8 cellular contexts compared by ENCODE assay signal in genomic region chr12:55931780-55932545, GRCh38. TPM values are rescaled to one million over a fixed set of nuclear protein-coding genes. Genes with fewer than 3 reads are reported as not detected.
DNase-seq lines count a peak whose midpoint lies in the region; ATAC-seq, FAIRE-seq and TF ChIP-seq lines count a peak whose summit lies in the region.

No MANE protein-coding gene starts in this region.

- H3K4me1 ChIP-seq in left ventricle myocardium inferior, result peaks cover 65% of the 10 kb centered on the region
- H3K4me1 ChIP-seq in pancreas, result peaks cover 11 to 26% (median 19%) of the 10 kb centered on the region in 3 donors

- H3K27ac ChIP-seq in left ventricle myocardium inferior (replicated peaks), result peak overlapping the region; percentile 81
- peak overlapping the region; percentile 13 to 73 (median 58) for H3K27ac ChIP-seq in pancreas

- H3K36me3 ChIP-seq in left ventricle myocardium inferior (no peaks in the 10 kb centered on the region), pancreas (no peaks in the 10 kb centered on the region)

- H3K4me3 ChIP-seq in left ventricle myocardium inferior (peak overlapping the region; percentile 84), pancreas (peak overlapping the region; percentile 57 to 78 (median 74))

- 1% methylated on average over 52 to 60 of the region's 60 CpGs for WGBS in pancreas, 2 donors

- TF ChIP-seq CTCF in left ventricle myocardium inferior (IDR thresholded peaks at IDR 0.05; ENCODE audit: borderline replicate concordance) (no peak), pancreas (IDR thresholded peaks at IDR 0.05) (no peak)

- FAIRE-seq in pancreas (lab: Jason Lieb, UNC), result no peak

- intact Hi-C loops in left ventricle myocardium inferior (cut with micrococcal nuclease) (loop anchor here (10.0 kb wide), 1 partner anchor 107 kb away; the partner anchor contains the start of gene DNAJC14), pancreas (cut with DNase I) (loop anchor here in 1 of 3 donors (10.0 kb wide), 1 partner anchor 187 kb away; the partner anchor contains the start of gene GDF11)

- peak; percentile 54 for DNase-seq in DMS53 (lab: John Stamatoyannopoulos, UW)
- no peak for DNase-seq in DMS53 treated with DMSO at 0.1 percent for 48 hours (lab: John Stamatoyannopoulos, UW; ENCODE audit: unreplicated experiment)
- peak; percentile 28 for DNase-seq in NCI-H226
- DNase-seq in amygdala (lab: John Stamatoyannopoulos, UW), result peak in 36 of 56 donors; percentile 16 to 69 (median 42)
- peak; percentile 68 for DNase-seq in left ventricle myocardium inferior
- DNase-seq in pancreas, result peak; percentile 34 to 87 (median 58)
- no peak for DNase-seq in cerebellar nuclear complex (lab: John Stamatoyannopoulos, UW)
- no peak for DNase-seq in A172 (ENCODE audit: low spot score)

- peak; percentile 35 to 62 (median 50) for ATAC-seq in pancreas

- H3K27me3 ChIP-seq in left ventricle myocardium inferior (ENCODE audit: low read depth) (no peaks in the 10 kb centered on the region), pancreas (no peaks in the 10 kb centered on the region)

- H3K9me3 ChIP-seq in left ventricle myocardium inferior (replicated peaks), result no peaks in the 10 kb centered on the region
- H3K9me3 ChIP-seq in pancreas, result no peaks in the 10 kb centered on the region

RNA-seq across cellular contexts. Expression of gene DGKA, which starts 1.0 kb away (rescaled TPM):
- total RNA-seq in left ventricle myocardium inferior, result 6.5 TPM
- 10 to 100 TPM; 15.5 to 34.9 (median 22.8) TPM for total RNA-seq in pancreas
- 10 to 100 TPM; 40.2 to 53.9 TPM for polyA plus RNA-seq in pancreas
- total RNA-seq in A172 (2014; rRNA removed; shearing (Covaris generic)), result 33.4 and 42.9 TPM in 2 replicates

RNA-seq across cellular contexts. Expression of gene PYM1, which starts 4.3 kb away (rescaled TPM):
- total RNA-seq in left ventricle myocardium inferior (14.8 TPM), pancreas (10 to 100 TPM; 10.8 to 14.9 (median 13.0) TPM)
- polyA plus RNA-seq in pancreas, result 10 to 100 TPM; 24.4 to 32.9 TPM
- 37.0 and 52.5 TPM in 2 replicates for total RNA-seq in A172 (2014; rRNA removed; shearing (Covaris generic))

RNA-seq across cellular contexts. Expression of gene PMEL, which starts 33.9 kb away (rescaled TPM):
- total RNA-seq in left ventricle myocardium inferior, result 0.16 TPM
- total RNA-seq in pancreas, result 1 to 10 TPM; 1.2 to 2.4 (median 2.1) TPM
- 1 to 10 TPM; 2.6 to 3.5 TPM for polyA plus RNA-seq in pancreas
- 1.1 and 2.0 TPM in 2 replicates for total RNA-seq in A172 (2014; rRNA removed; shearing (Covaris generic))

RNA-seq across cellular contexts. Expression of gene CDK2, which starts 34.7 kb away (rescaled TPM):
- total RNA-seq in left ventricle myocardium inferior, result 7.3 TPM
- total RNA-seq in pancreas, result 10 to 100 TPM in 2 of 6 donors, 1 to 10 TPM in 4; 6.6 to 13.3 (median 9.7) TPM
- polyA plus RNA-seq in pancreas, result 10 to 100 TPM in 1 of 2 donors, 1 to 10 TPM in 1; 5.7 to 19.8 TPM
- 91.6 and 100 TPM in 2 replicates for total RNA-seq in A172 (2014; rRNA removed; shearing (Covaris generic))

RNA-seq across cellular contexts. Expression of gene RAB5B, which starts 41.9 kb away (rescaled TPM):
- 111 TPM for total RNA-seq in left ventricle myocardium inferior
- total RNA-seq in pancreas, result 10 to 100 TPM; 25.8 to 76.8 (median 37.6) TPM
- polyA plus RNA-seq in pancreas, result 10 to 100 TPM; 19.8 to 37.1 TPM
- 47.8 and 50.1 TPM in 2 replicates for total RNA-seq in A172 (2014; rRNA removed; shearing (Covaris generic))

Comparison
In these comparisons a context has a peak if more than half of its experiments do, and no peak if none do; other contexts are left out.
1. DNase-seq: peak in DMS53 (single experiment), NCI-H226 (single experiment), amygdala (36 of 56), left ventricle myocardium inferior (single experiment) and pancreas (6 of 6); none in DMS53 treated with DMSO at 0.1 percent for 48 hours (single experiment), cerebellar nuclear complex (0 of 2) and A172 (single experiment).